Comparison of ENCODE assay signal across 12 cellular contexts in genomic region chr3:123672429-123673146, GRCh38.
"Had no signal": no experiment of that assay in that cellular context is flagged by ENCODE, and none has a peak within 500 bp of the region (broad histone marks: within the 10 kb centered on the region; RNA-seq: fewer than 3 reads in every experiment).

No MANE protein-coding gene starts in this region.

- H3K9me3 ChIP-seq: psoas muscle had no signal

- DNase-seq: activated CD4-positive, alpha-beta T cell treated with anti-CD3 and anti-CD28 coated beads for 48 hours; activated naive CD4-positive, alpha-beta T cell; caudate nucleus; cortex of kidney; effector memory CD4-positive, alpha-beta T cell; hypothalamus; midbrain; naive thymus-derived CD4-positive, alpha-beta T cell; psoas muscle; stimulated activated CD4-positive, alpha-beta T cell treated with anti-CD3 and anti-CD28 coated beads, Interleukin-4, amount 100 ng/mL, for 1 hour; T-helper 1 cell had no signal

- H3K4me1 ChIP-seq: psoas muscle had no signal

- ATAC-seq: naive thymus-derived CD4-positive, alpha-beta T cell; psoas muscle had no signal

- H3K27ac ChIP-seq: psoas muscle had no signal

- H3K4me3 ChIP-seq: lung, psoas muscle had no signal
